ENCODE assay signal across 1 cellular context in genomic region chr9:111857555-111858211, GRCh38.
TF ChIP-seq lines count a peak whose summit lies in the region.

No MANE protein-coding gene starts in this region.

TF ChIP-seq in WTC11, 78 proteins besides CTCF, POLR2A, EP300 and RAD21 (continued from another document):
- TF ChIP-seq KAT7 (CRISPR knock-in tag; IDR thresholded peaks at IDR 0.05; ENCODE audit: borderline replicate concordance) (no peak), NFYB (CRISPR knock-in tag; conservative IDR thresholded peaks at IDR 0.05; ENCODE audit: low read depth) (no peak)
TF ChIP-seq in WTC11: peak in this region for 0.
